Comparison of ENCODE assay signal across 19 cellular contexts in genomic region chr11:66692871-66693331, GRCh38.
"Had no signal": no experiment of that assay in that cellular context is flagged by ENCODE, and none has a peak within 500 bp of the region (broad histone marks: within the 10 kb centered on the region; RNA-seq: fewer than 3 reads in every experiment).

No MANE protein-coding gene starts in this region.

- ATAC-seq: left lobe of liver, natural killer cell, pancreas, sciatic nerve had no signal

- H3K4me3 ChIP-seq: coronary artery, lung, pancreas, smooth muscle cell, stomach, thyroid gland had no signal

- H3K36me3 ChIP-seq: thyroid gland had no signal

- H3K4me1 ChIP-seq: pancreas, thyroid gland had no signal

- H3K4me3 Mint-ChIP-seq: memory B cell, natural killer cell had no signal

- H3K27ac Mint-ChIP-seq: memory B cell, progenitor cell of endocrine pancreas had no signal

- H3K9me3 Mint-ChIP-seq: memory B cell, natural killer cell had no signal

- H3K36me3 Mint-ChIP-seq: memory B cell, natural killer cell had no signal

- H3K27ac ChIP-seq: coronary artery, pancreas, stomach, thyroid gland had no signal

- H3K9me3 ChIP-seq: pancreas, stomach, thyroid gland had no signal

- H3K27me3 Mint-ChIP-seq: progenitor cell of endocrine pancreas had no signal

- DNase-seq: dermis blood vessel endothelial cell; effector memory CD4-positive, alpha-beta T cell; natural killer cell; stimulated activated CD4-positive, alpha-beta T cell treated with anti-CD3 and anti-CD28 coated beads, Interleukin-12 subunit alpha, Interleukin-12 subunit beta, amount 100 ng/mL, for 4 hours; stimulated activated CD4-positive, alpha-beta T cell treated with anti-CD3 and anti-CD28 coated beads, Interleukin-1b, Interleukin-23, amount 100 ng/mL, for 48 hours; stimulated activated CD4-positive, alpha-beta T cell treated with anti-CD3 and anti-CD28 coated beads, Interleukin-4, amount 100 ng/mL, for 1 hour; stimulated activated CD8-positive, alpha-beta memory T cell treated with anti-CD3 and anti-CD28 coated beads, Interleukin-4, amount 100 ng/mL, for 48 hours; stimulated activated naive CD4-positive, alpha-beta T cell; stomach; thyroid gland; trophoblast cell had no signal

- H3K27me3 ChIP-seq: pancreas, stomach, thyroid gland had no signal
